36 cellular contexts compared by ENCODE assay signal in the genomic region with DNA sequence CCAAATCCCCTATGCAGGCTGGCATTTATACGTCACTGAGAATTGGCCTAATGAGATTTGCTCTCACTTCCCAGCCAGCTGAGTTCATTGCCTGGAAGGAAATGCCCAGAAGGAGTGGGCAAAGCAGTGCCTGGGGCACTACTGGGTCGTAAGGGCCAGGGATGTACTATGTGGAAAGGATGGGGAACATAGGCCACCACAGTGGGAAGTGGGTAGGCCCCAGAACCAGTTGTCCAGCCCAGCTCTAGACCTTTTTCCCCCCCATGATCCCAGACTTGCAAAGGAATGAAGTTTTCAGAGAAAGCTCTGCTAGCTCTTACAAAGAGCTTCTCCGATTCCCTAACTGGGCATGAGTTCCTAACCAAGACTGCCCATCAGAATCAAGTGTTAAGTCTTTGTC. TPM values are rescaled to one million over a fixed set of nuclear protein-coding genes. Genes with fewer than 3 reads are reported as not detected.
"Had no signal": no experiment of that assay in that cellular context is flagged by ENCODE, and none has a peak within 500 bp of the region (broad histone marks: within the 10 kb centered on the region; RNA-seq: fewer than 3 reads in every experiment).

No MANE protein-coding gene starts in this region.

- H3K27me3 ChIP-seq: adrenal gland, body of pancreas, breast epithelium had no signal

- H3K36me3 Mint-ChIP-seq: activated CD8-positive, alpha-beta memory T cell treated with anti-CD3 and anti-CD28 coated beads, Interleukin-2, amount 10 ng/mL, durations not matched to agents 7 days and 5 days; activated naive CD4-positive, alpha-beta T cell treated with anti-CD3 and anti-CD28 coated beads, Interleukin-2, amount 50 U/mL, for 72 hours; activated naive CD8-positive, alpha-beta T cell treated with anti-CD3 and anti-CD28 coated beads for 36 hours had no signal

- H3K4me3 ChIP-seq: adrenal gland, body of pancreas, breast epithelium had no signal

- H3K27ac ChIP-seq: adrenal gland, body of pancreas, brain microvascular endothelial cell, breast epithelium, VCaP had no signal

- H3K4me1 ChIP-seq: adrenal gland, body of pancreas, breast epithelium had no signal

- ATAC-seq: activated CD8-positive, alpha-beta memory T cell treated with anti-CD3 and anti-CD28 coated beads, Interleukin-2, amount 10 ng/mL, durations not matched to agents 7 days and 5 days; activated CD8-positive, alpha-beta T cell treated with anti-CD3 and anti-CD28 coated beads, Interleukin-2, amount 10 ng/mL, durations not matched to agents 7 days and 5 days; activated naive CD4-positive, alpha-beta T cell treated with anti-CD3 and anti-CD28 coated beads, Interleukin-2, amount 50 U/mL, for 72 hours; body of pancreas had no signal

- H3K36me3 ChIP-seq: adrenal gland, brain microvascular endothelial cell, breast epithelium had no signal

- H3K27ac Mint-ChIP-seq: activated B cell treated with CpG ODN at 0.5 μM for 24 hours; activated CD4-positive, alpha-beta memory T cell treated with anti-CD3 and anti-CD28 coated beads, Interleukin-2, amount 10 ng/mL, durations not matched to agents 7 days and 5 days; activated CD4-positive, alpha-beta T cell treated with anti-CD3 and anti-CD28 coated beads, Interleukin-2, amount 10 ng/mL, durations not matched to agents 7 days and 5 days; activated CD8-positive, alpha-beta memory T cell treated with anti-CD3 and anti-CD28 coated beads, Interleukin-2, amount 10 ng/mL, durations not matched to agents 7 days and 5 days; activated CD8-positive, alpha-beta T cell treated with anti-CD3 and anti-CD28 coated beads, Interleukin-2, amount 10 ng/mL, durations not matched to agents 7 days and 5 days; activated naive CD4-positive, alpha-beta T cell treated with anti-CD3 and anti-CD28 coated beads for 36 hours; activated naive CD4-positive, alpha-beta T cell treated with anti-CD3 and anti-CD28 coated beads, Interleukin-2, amount 50 U/mL, for 72 hours; activated naive CD8-positive, alpha-beta T cell treated with anti-CD3 and anti-CD28 coated beads for 36 hours; activated T-cell treated with anti-CD3 and anti-CD28 coated beads, Interleukin-2, amount 50 U/mL, for 24 hours; T-helper 1 cell treated with Interleukin-12 subunit alpha and Interleukin-12 subunit beta and Interleukin-4 antibody, amounts not matched to agents 30 μg/mL and 1 μg/mL, for 36 hours; T-helper 2 cell treated with Interferon-gamma antibody and Interleukin-4, amounts not matched to agents 5 μg/mL and 100 μg/mL, for 36 hours had no signal

- H3K9me3 ChIP-seq: adrenal gland, body of pancreas, breast epithelium had no signal

- H3K4me3 Mint-ChIP-seq: activated B cell treated with CpG ODN at 0.5 μM for 24 hours; activated CD4-positive, alpha-beta memory T cell treated with anti-CD3 and anti-CD28 coated beads, Interleukin-2, amount 10 ng/mL, durations not matched to agents 7 days and 5 days; activated CD4-positive, alpha-beta T cell treated with anti-CD3 and anti-CD28 coated beads, Interleukin-2, amount 10 ng/mL, durations not matched to agents 7 days and 5 days; activated CD8-positive, alpha-beta memory T cell treated with anti-CD3 and anti-CD28 coated beads, Interleukin-2, amount 10 ng/mL, durations not matched to agents 7 days and 5 days; activated CD8-positive, alpha-beta T cell treated with anti-CD3 and anti-CD28 coated beads, Interleukin-2, amount 10 ng/mL, durations not matched to agents 7 days and 5 days; activated naive CD4-positive, alpha-beta T cell treated with anti-CD3 and anti-CD28 coated beads for 36 hours; activated naive CD8-positive, alpha-beta T cell treated with anti-CD3 and anti-CD28 coated beads for 36 hours; activated T-cell treated with anti-CD3 and anti-CD28 coated beads, Interleukin-2, amount 50 U/mL, for 24 hours; T-helper 1 cell treated with Interleukin-12 subunit alpha and Interleukin-12 subunit beta and Interleukin-4 antibody, amounts not matched to agents 30 μg/mL and 1 μg/mL, for 36 hours; T-helper 2 cell treated with Interferon-gamma antibody and Interleukin-4, amounts not matched to agents 5 μg/mL and 100 μg/mL, for 36 hours had no signal

- H3K4me1 Mint-ChIP-seq: activated B cell treated with CpG ODN at 0.5 μM for 24 hours; activated CD4-positive, alpha-beta memory T cell treated with anti-CD3 and anti-CD28 coated beads, Interleukin-2, amount 10 ng/mL, durations not matched to agents 7 days and 5 days; activated CD4-positive, alpha-beta T cell treated with anti-CD3 and anti-CD28 coated beads, Interleukin-2, amount 10 ng/mL, durations not matched to agents 7 days and 5 days; activated CD8-positive, alpha-beta memory T cell treated with anti-CD3 and anti-CD28 coated beads, Interleukin-2, amount 10 ng/mL, durations not matched to agents 7 days and 5 days; activated naive CD8-positive, alpha-beta T cell treated with anti-CD3 and anti-CD28 coated beads for 36 hours had no signal

- FAIRE-seq: astrocyte, TTC549 had no signal

- DNase-seq: activated B cell treated with CpG ODN at 0.5 μM for 24 hours; activated CD4-positive, alpha-beta memory T cell treated with anti-CD3 and anti-CD28 coated beads, Interleukin-2, amount 10 ng/mL, durations not matched to agents 7 days and 5 days; activated CD4-positive, alpha-beta T cell treated with anti-CD3 and anti-CD28 coated beads for 48 hours; activated CD4-positive, alpha-beta T cell treated with anti-CD3 and anti-CD28 coated beads, Interleukin-2, amount 10 ng/mL, durations not matched to agents 7 days and 5 days; activated CD4-positive, alpha-beta T cell treated with anti-CD3 and anti-CD28 coated beads, Interleukin-2, amount 50 U/mL, for 48 hours; activated CD4-positive, CD25-positive, alpha-beta regulatory T cell treated with anti-CD3 and anti-CD28 coated beads, Interleukin-2, amount 50 U/mL, for 72 hours; activated CD8-positive, alpha-beta memory T cell treated with anti-CD3 and anti-CD28 coated beads for 24 hours; activated CD8-positive, alpha-beta memory T cell treated with anti-CD3 and anti-CD28 coated beads, Interleukin-2, amount 50 U/mL, for 48 hours; activated CD8-positive, alpha-beta T cell treated with anti-CD3 and anti-CD28 coated beads, Interleukin-2, amount 10 ng/mL, durations not matched to agents 7 days and 5 days; activated effector memory CD4-positive, alpha-beta T cell treated with anti-CD3 and anti-CD28 coated beads, Interleukin-2, amount 50 U/mL, for 16 hours; activated gamma-delta T cell treated with Interleukin-2 at 50 U/mL for 16 hours; activated naive CD4-positive, alpha-beta T cell; activated naive CD4-positive, alpha-beta T cell treated with anti-CD3 and anti-CD28 coated beads for 36 hours; activated naive CD4-positive, alpha-beta T cell treated with anti-CD3 and anti-CD28 coated beads, Interleukin-2, amount 50 U/mL, for 16 hours; activated naive CD8-positive, alpha-beta T cell treated with anti-CD3 and anti-CD28 coated beads for 36 hours; activated T-cell treated with anti-CD3 and anti-CD28 coated beads, Interleukin-2, amount 50 U/mL, for 24 hours; activated T-cell treated with anti-CD3 and anti-CD28 coated beads, Interleukin-2, amount 50 U/mL, for 48 hours; adrenal gland; amniotic stem cell; aorta; body of pancreas; brain microvascular endothelial cell; central memory CD4-positive, alpha-beta T cell; T-helper 1 cell; T-helper 2 cell; T-helper 9 cell had no signal

- H3K9me3 Mint-ChIP-seq: activated B cell treated with CpG ODN at 0.5 μM for 24 hours; activated CD4-positive, alpha-beta memory T cell treated with anti-CD3 and anti-CD28 coated beads, Interleukin-2, amount 10 ng/mL, durations not matched to agents 7 days and 5 days; activated CD4-positive, alpha-beta T cell treated with anti-CD3 and anti-CD28 coated beads, Interleukin-2, amount 10 ng/mL, durations not matched to agents 7 days and 5 days; activated naive CD4-positive, alpha-beta T cell treated with anti-CD3 and anti-CD28 coated beads for 36 hours; activated naive CD4-positive, alpha-beta T cell treated with anti-CD3 and anti-CD28 coated beads, Interleukin-2, amount 50 U/mL, for 72 hours; activated naive CD8-positive, alpha-beta T cell treated with anti-CD3 and anti-CD28 coated beads for 36 hours; activated T-cell treated with anti-CD3 and anti-CD28 coated beads, Interleukin-2, amount 50 U/mL, for 24 hours; T-helper 1 cell treated with Interleukin-12 subunit alpha and Interleukin-12 subunit beta and Interleukin-4 antibody, amounts not matched to agents 30 μg/mL and 1 μg/mL, for 36 hours; T-helper 2 cell treated with Interferon-gamma antibody and Interleukin-4, amounts not matched to agents 5 μg/mL and 100 μg/mL, for 36 hours had no signal

RNA-seq across cellular contexts. Expression of a gene that starts 13.9 kb away (rescaled TPM):
- total RNA-seq: activated CD4-positive, alpha-beta memory T cell treated with anti-CD3 and anti-CD28 coated beads, Interleukin-2, amount 10 ng/mL, durations not matched to agents 7 days and 5 days; activated CD4-positive, alpha-beta T cell treated with anti-CD3 and anti-CD28 coated beads, Interleukin-2, amount 10 ng/mL, durations not matched to agents 7 days and 5 days; activated CD8-positive, alpha-beta memory T cell treated with anti-CD3 and anti-CD28 coated beads, Interleukin-2, amount 10 ng/mL, durations not matched to agents 7 days and 5 days; activated CD8-positive, alpha-beta T cell treated with anti-CD3 and anti-CD28 coated beads, Interleukin-2, amount 10 ng/mL, durations not matched to agents 7 days and 5 days; activated naive CD4-positive, alpha-beta T cell treated with anti-CD3 and anti-CD28 coated beads for 36 hours; activated naive CD4-positive, alpha-beta T cell treated with anti-CD3 and anti-CD28 coated beads, Interleukin-2, amount 50 U/mL, for 72 hours; activated naive CD8-positive, alpha-beta T cell treated with anti-CD3 and anti-CD28 coated beads for 36 hours; adrenal gland; aorta; astrocyte; body of pancreas; cardiac septum had no signal
- polyA plus RNA-seq: adrenal gland, aorta had no signal

RNA-seq across cellular contexts. Expression of a gene that starts 19.6 kb away (rescaled TPM):
- total RNA-seq: activated B cell treated with CpG ODN at 0.5 μM for 24 hours; activated CD4-positive, alpha-beta memory T cell treated with anti-CD3 and anti-CD28 coated beads, Interleukin-2, amount 10 ng/mL, durations not matched to agents 7 days and 5 days; activated CD4-positive, alpha-beta T cell treated with anti-CD3 and anti-CD28 coated beads, Interleukin-2, amount 10 ng/mL, durations not matched to agents 7 days and 5 days; activated CD8-positive, alpha-beta memory T cell treated with anti-CD3 and anti-CD28 coated beads, Interleukin-2, amount 10 ng/mL, durations not matched to agents 7 days and 5 days; activated CD8-positive, alpha-beta T cell treated with anti-CD3 and anti-CD28 coated beads, Interleukin-2, amount 10 ng/mL, durations not matched to agents 7 days and 5 days; activated naive CD4-positive, alpha-beta T cell treated with anti-CD3 and anti-CD28 coated beads for 36 hours; activated naive CD4-positive, alpha-beta T cell treated with anti-CD3 and anti-CD28 coated beads, Interleukin-2, amount 50 U/mL, for 72 hours; activated naive CD8-positive, alpha-beta T cell treated with anti-CD3 and anti-CD28 coated beads for 36 hours; adrenal gland; aorta; astrocyte; body of pancreas; breast epithelium; cardiac septum; cerebellum had no signal
- polyA plus RNA-seq: adrenal gland, aorta had no signal

RNA-seq across cellular contexts. Expression of a gene that starts 34.1 kb away (rescaled TPM):
- total RNA-seq: activated B cell treated with CpG ODN at 0.5 μM for 24 hours; activated CD4-positive, alpha-beta memory T cell treated with anti-CD3 and anti-CD28 coated beads, Interleukin-2, amount 10 ng/mL, durations not matched to agents 7 days and 5 days; activated CD8-positive, alpha-beta memory T cell treated with anti-CD3 and anti-CD28 coated beads, Interleukin-2, amount 10 ng/mL, durations not matched to agents 7 days and 5 days; activated CD8-positive, alpha-beta T cell treated with anti-CD3 and anti-CD28 coated beads, Interleukin-2, amount 10 ng/mL, durations not matched to agents 7 days and 5 days; activated naive CD4-positive, alpha-beta T cell treated with anti-CD3 and anti-CD28 coated beads for 36 hours; activated naive CD8-positive, alpha-beta T cell treated with anti-CD3 and anti-CD28 coated beads for 36 hours; cardiac septum had no signal

RNA-seq across cellular contexts. Expression of a gene that starts 42.5 kb away (rescaled TPM):
- total RNA-seq: astrocyte had no signal
